ENCODE assay signal across 10 cellular contexts in genomic region chr22:38751066-38751421, GRCh38. TPM values are rescaled to one million over a fixed set of nuclear protein-coding genes. Genes with fewer than 3 reads are reported as not detected.
DNase-seq lines count a peak whose midpoint lies in the region; ATAC-seq and TF ChIP-seq lines count a peak whose summit lies in the region.
"Had no signal": no experiment of that assay in that cellular context is flagged by ENCODE, and none has a peak within 500 bp of the region (broad histone marks: within the 10 kb centered on the region; RNA-seq: fewer than 3 reads in every experiment).

No MANE protein-coding gene starts in this region.

- peaks cover 29% of the 10 kb centered on the region for H3K4me1 ChIP-seq in Loucy (ENCODE audit: insufficient read depth, low read length, poor library complexity, severe bottlenecking)
- H3K4me1 ChIP-seq in mammary epithelial cell (ENCODE audit: insufficient read depth, low read length) = peaks cover 49% of the 10 kb centered on the region

- H3K27ac ChIP-seq in mammary epithelial cell (ENCODE audit: insufficient read depth, low read depth, low read length) = peak overlapping the region; percentile 0

- H3K4me1 Mint-ChIP-seq in CD14-positive monocyte (peaks cover 45% of the 10 kb centered on the region), nephron (peaks cover 26% of the 10 kb centered on the region)

- H3K4me2 ChIP-seq in Loucy (ENCODE audit: low read depth, low read length, poor library complexity, severe bottlenecking) (peak overlapping the region; percentile 97), mammary epithelial cell (ENCODE audit: insufficient read depth, low read depth, low read length) (no peak overlapping the region)

- H3K27me3 ChIP-seq in Loucy (ENCODE audit: insufficient read depth, low read length, poor library complexity, severe bottlenecking) = no peaks in the 10 kb centered on the region
- H3K27me3 ChIP-seq in mammary epithelial cell (ENCODE audit: insufficient read depth, low read length) = no peaks in the 10 kb centered on the region

- H4K20me1 ChIP-seq in Loucy (ENCODE audit: insufficient read depth, low read length, poor library complexity, severe bottlenecking) (peaks cover 37% of the 10 kb centered on the region), mammary epithelial cell (ENCODE audit: insufficient read depth, low read length) (no peaks in the 10 kb centered on the region)

- no peak for DNase-seq in CD14-positive monocyte (ENCODE audit: low spot score)
- no peak for DNase-seq in mammary epithelial cell
- DNase-seq in SW 1271 (lab: John Stamatoyannopoulos, UW) = no peak
- DNase-seq in amygdala (lab: John Stamatoyannopoulos, UW) = no peak
- DNase-seq in lower leg skin (ENCODE audit: low spot score in 2 of 2) = no peak
- DNase-seq: mesenchymal stem cell, NCI-H2107 had no signal

- TF ChIP-seq CTCF in CD14-positive monocyte (IDR thresholded peaks at IDR 0.05) (no peak), Loucy (conservative IDR thresholded peaks at IDR 0.05; ENCODE audit: low read length) (no peak), mammary epithelial cell (conservative IDR thresholded peaks at IDR 0.05 in 1 of 2, IDR thresholded peaks at IDR 0.05 in 1 of 2; ENCODE audit: extremely low read depth in 1 of 2, insufficient read depth in 1 of 2, low read depth in 1 of 2, low read length in 2 of 2) (no peak), nephron (IDR thresholded peaks at IDR 0.05; ENCODE audit: unreplicated experiment in 3 of 3) (no peak), lower leg skin (IDR thresholded peaks at IDR 0.05) (no peak)

- in situ Hi-C loops in mammary epithelial cell (cut with MboI; ENCODE audit: low sequenced_read_pairs in 2 of 2) = loop anchor here in 1 of 2 donors (25.0 kb wide), 2 partner anchors 261 to 561 kb away; partner anchors contain the start of genes APOBEC3C, APOBEC3D and RPL3

- intact Hi-C loops in CD14-positive monocyte (cut with micrococcal nuclease) = loop anchor here (5.0 to 10.0 kb wide), 3 partner anchors 44 to 774 kb away; partner anchors contain the start of genes ATF4 (in 1 of the 2) and GTPBP1 (in 1 of the 2)
- intact Hi-C loops in mammary epithelial cell (cut with micrococcal nuclease) = loop anchor here (10.0 kb wide), 1 partner anchor 564 kb away; the partner anchor contains the start of gene RPL3
- intact Hi-C loops in lower leg skin (cut with DNase I; ENCODE audit: low total_unique reads) = no loop called here

- no peaks in the 10 kb centered on the region for H3K9me2 ChIP-seq in Loucy (replicated peaks; ENCODE audit: low read depth, low read length)

- H3K9ac ChIP-seq in Loucy (ENCODE audit: low read depth, low read length, poor library complexity, severe bottlenecking) (peak overlapping the region; percentile 22), mammary epithelial cell (ENCODE audit: insufficient read depth, low read length) (no peak overlapping the region)

- BruUV-seq in mammary epithelial cell (replicated peaks; lab: Mats Ljungman, UMichigan) = no TSS peak

- H3K36me3 Mint-ChIP-seq in CD14-positive monocyte (peaks cover 57 to 77% of the 10 kb centered on the region in 2 donors), nephron (ENCODE audit: low read depth) (peaks cover 34% of the 10 kb centered on the region)

- H3K79me2 ChIP-seq in Loucy (ENCODE audit: insufficient read depth, low read length) = peaks cover 74% of the 10 kb centered on the region
- H3K79me2 ChIP-seq in mammary epithelial cell (ENCODE audit: insufficient read depth, low read length) = peaks cover 26% of the 10 kb centered on the region

- WGBS in mammary epithelial cell (ENCODE audit: low coverage, missing lambda C conversion rate) = 81% methylated on average over 12 of the region's 12 CpGs
- WGBS in lower leg skin, 2 donors = 81 to 85% methylated on average over 12 of the region's 12 CpGs

- no peak overlapping the region for H2AFZ ChIP-seq in Loucy (ENCODE audit: low read length)
- H2AFZ ChIP-seq in mammary epithelial cell (ENCODE audit: low read depth, low read length) = no peak overlapping the region

- H3K4me3 ChIP-seq in Loucy (ENCODE audit: low read length, poor library complexity, severe bottlenecking) (peak overlapping the region; percentile 52), mammary epithelial cell (replicated peaks in 1 of 3; ENCODE audit: insufficient read depth in 1 of 3, low read depth in 2 of 3, low read length in 3 of 3) (no peak overlapping the region), lower leg skin (ENCODE audit: low read depth, poor library complexity, severe bottlenecking) (no peak overlapping the region)

- H3K27ac Mint-ChIP-seq in CD14-positive monocyte (peak overlapping the region; percentile 96 to 100 (median 98)), nephron (peak overlapping the region in 2 of 3 experiments; percentile 73 to 86)

- H3F3A ChIP-seq in Loucy (ENCODE audit: low read depth) = no peaks in the 10 kb centered on the region

- dilution Hi-C loops in mammary epithelial cell (cut with HindIII; ENCODE audit: low sequenced_read_pairs) = no loop called here

- H3K4me3 Mint-ChIP-seq in CD14-positive monocyte = peak overlapping the region; percentile 26 to 73
- H3K4me3 Mint-ChIP-seq in nephron = no peak overlapping the region

- CTCF ChIA-PET in mammary epithelial cell (lab: Charles Lee; ENCODE audit: low non-redundant PET) = interaction anchor here (1.0 kb wide), 1 partner anchor 18 kb away, joined by 6 read pairs; no protein-coding TSS in a partner anchor

- no peaks in the 10 kb centered on the region for H3K9me3 ChIP-seq in Loucy (ENCODE audit: insufficient read depth, low read depth, low read length)
- H3K9me3 ChIP-seq in mammary epithelial cell (replicated peaks; ENCODE audit: insufficient read depth, low read length) = no peaks in the 10 kb centered on the region

- peaks cover 49% of the 10 kb centered on the region; the same call in 1 of the 2 replicates for H3K36me3 ChIP-seq in Loucy (ENCODE audit: insufficient read depth, low read length)
- peaks cover 15% of the 10 kb centered on the region for H3K36me3 ChIP-seq in mammary epithelial cell (ENCODE audit: insufficient read depth, low read length)

- ATAC-seq in GM21723 (IDR thresholded peaks at IDR 0.05; ENCODE audit: unreplicated experiment) = no peak

- H3K9me3 Mint-ChIP-seq in CD14-positive monocyte (peaks cover 0 to 3% (median 0%) of the 10 kb centered on the region in 7 donors), nephron (no peaks in the 10 kb centered on the region)

- H3K27me3 Mint-ChIP-seq in CD14-positive monocyte (ENCODE audit: low read depth in 3 of 3) (peaks cover 0 to 3% (median 0%) of the 10 kb centered on the region in 3 donors), nephron (ENCODE audit: low read depth) (no peaks in the 10 kb centered on the region)

- no peak for TF ChIP-seq POLR2A in lower leg skin (IDR thresholded peaks at IDR 0.05)

RNA-seq across cellular contexts. Expression of gene SUN2, which starts 4.8 kb away (rescaled TPM):
- polyA plus RNA-seq in CD14-positive monocyte (10 to 100 TPM; 95.8 to 97.8 TPM), mammary epithelial cell (39.1 TPM)
- total RNA-seq in mammary epithelial cell (100 to 1,000 TPM in 1 of 2 donors, 10 to 100 TPM in 1; 70.3 to 106 TPM), lower leg skin (100 to 1,000 TPM; 231 to 344 (median 282) TPM)
- 142 TPM for polyA minus RNA-seq in mammary epithelial cell

RNA-seq across cellular contexts. Expression of gene DNAL4, which starts 42.9 kb away (rescaled TPM):
- polyA plus RNA-seq in CD14-positive monocyte (1 to 10 TPM; 8.9 to 9.3 TPM), mammary epithelial cell (11.4 TPM)
- total RNA-seq in mammary epithelial cell (10 to 100 TPM; 12.6 to 13.5 TPM), lower leg skin (10 to 100 TPM; 15.3 to 24.2 (median 23.7) TPM)
- 3.4 TPM for polyA minus RNA-seq in mammary epithelial cell

RNA-seq across cellular contexts. Expression of gene GTPBP1, which starts 45.3 kb away (rescaled TPM):
- polyA plus RNA-seq in CD14-positive monocyte (10 to 100 TPM in 1 of 2 donors, 1 to 10 TPM in 1; 6.7 to 12.7 TPM), mammary epithelial cell (20.1 TPM)
- total RNA-seq in mammary epithelial cell (10 to 100 TPM; 23.0 to 47.4 TPM), lower leg skin (10 to 100 TPM; 53.1 to 79.9 (median 72.7) TPM)
- 33.3 TPM for polyA minus RNA-seq in mammary epithelial cell

RNA-seq across cellular contexts. Expression of gene JOSD1, which starts 50.3 kb away (rescaled TPM):
- polyA plus RNA-seq in CD14-positive monocyte = 1 to 10 TPM; 7.1 to 7.2 TPM
- 10 to 100 TPM; 51.5 to 64.5 TPM for total RNA-seq in mammary epithelial cell
- 42.8 TPM for polyA plus RNA-seq in mammary epithelial cell
- polyA minus RNA-seq in mammary epithelial cell = 68.6 TPM
- 10 to 100 TPM; 52.0 to 90.6 (median 68.0) TPM for total RNA-seq in lower leg skin

Comparison
In these comparisons a context has a peak if more than half of its experiments do, and no peak if none do; other contexts are left out.
1. H3K4me3 Mint-ChIP-seq: peak in CD14-positive monocyte (2 of 2); none in nephron (0 of 3).